Comparison of ENCODE assay signal across 7 cellular contexts in the genomic region with DNA sequence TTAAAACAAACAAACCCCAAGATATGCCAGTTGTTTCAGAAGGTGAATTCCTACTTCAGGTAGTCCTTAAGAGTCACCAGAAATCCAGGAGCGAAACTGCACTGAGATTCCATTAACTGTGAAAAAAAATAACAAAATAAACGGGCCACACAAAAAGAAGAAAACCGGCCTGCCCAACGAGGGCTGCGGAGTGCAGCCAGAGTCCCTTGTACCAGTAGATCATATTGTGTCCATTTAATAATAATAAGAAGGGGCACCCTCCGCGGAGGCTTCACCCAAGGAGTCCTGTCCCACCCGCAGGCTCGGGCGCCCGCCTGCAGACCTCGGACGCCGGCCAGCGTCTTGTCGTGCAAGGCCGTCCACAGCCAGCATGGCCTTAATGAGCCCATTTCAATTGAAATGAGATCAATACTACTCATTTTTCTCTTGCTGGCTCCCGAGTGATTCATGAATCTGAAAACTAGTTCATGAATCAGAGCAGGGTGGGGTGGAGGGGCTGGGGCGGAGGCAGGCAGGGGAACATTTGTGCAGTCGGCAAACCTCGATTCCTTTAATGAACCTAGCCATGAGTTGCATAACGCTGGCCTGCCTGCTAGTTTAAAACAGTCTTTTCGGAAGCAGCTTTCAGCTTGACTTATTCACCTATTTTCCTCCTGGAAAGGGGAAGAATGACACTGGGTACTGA.
DNase-seq lines count a peak whose midpoint lies in the region; ATAC-seq lines count a peak whose summit lies in the region.

No MANE protein-coding gene starts in this region.

- no peak overlapping the region for H3K4me3 ChIP-seq in right cardiac atrium (ENCODE audit: low read length)

- DNase-seq in HT-29 (ENCODE audit: low spot score) = peak; percentile 92
- peak; percentile 92 for DNase-seq in SKM-1 treated with dmso at 0.1 percent for 144 hours (lab: John Stamatoyannopoulos, UW; ENCODE audit: unreplicated experiment)
- DNase-seq in right cardiac atrium = peak; percentile 82 to 88 (median 82)
- DNase-seq in sciatic nerve (ENCODE audit: low spot score) = peak; percentile 78
- DNase-seq in iPS-NIHi11 (ENCODE audit: low spot score) = no peak

- H3K27me3 ChIP-seq in right cardiac atrium (ENCODE audit: control insufficient read depth, insufficient read depth) = no peaks in the 10 kb centered on the region

- peak; percentile 23 to 49 for ATAC-seq in right cardiac atrium
- ATAC-seq in sciatic nerve = peak; percentile 43
- ATAC-seq in HG03565 (IDR thresholded peaks at IDR 0.05; ENCODE audit: unreplicated experiment) = no peak

- peak overlapping the region; percentile 71 for H3K27ac ChIP-seq in adipose tissue (ENCODE audit: low read depth, low read length)
- H3K27ac ChIP-seq in right cardiac atrium (ENCODE audit: low read length) = peak overlapping the region; percentile 100

- intact Hi-C loops in right cardiac atrium (cut with DNase I) = loop anchor here in 3 of 4 donors (1.0 to 10.0 kb wide), 15 partner anchors 110 to 359 kb away; a partner anchor contains a TSS
- intact Hi-C loops in sciatic nerve (cut with DNase I) = loop anchor here (5.0 to 10.0 kb wide), 2 partner anchors 111 to 262 kb away; a partner anchor contains a TSS

- WGBS in adipose tissue, 3 donors = 22 to 37% (median 35%) methylated on average over 23 of the region's 23 CpGs
- 37% methylated on average over 23 of the region's 23 CpGs for WGBS in right cardiac atrium

- H3K9me3 ChIP-seq in right cardiac atrium (ENCODE audit: control insufficient read depth, low read length) = no peaks in the 10 kb centered on the region

- peaks cover 46% of the 10 kb centered on the region for H3K4me1 ChIP-seq in right cardiac atrium (ENCODE audit: control insufficient read depth, insufficient read depth, low read length)
